In genomic region chr6:52361945-52362442, GRCh38 we compare ENCODE assay signal across 8 cellular contexts. TPM values are rescaled to one million over a fixed set of nuclear protein-coding genes. Genes with fewer than 3 reads are reported as not detected.
DNase-seq lines count a peak whose midpoint lies in the region; ATAC-seq and TF ChIP-seq lines count a peak whose summit lies in the region.

A gene with protein sequence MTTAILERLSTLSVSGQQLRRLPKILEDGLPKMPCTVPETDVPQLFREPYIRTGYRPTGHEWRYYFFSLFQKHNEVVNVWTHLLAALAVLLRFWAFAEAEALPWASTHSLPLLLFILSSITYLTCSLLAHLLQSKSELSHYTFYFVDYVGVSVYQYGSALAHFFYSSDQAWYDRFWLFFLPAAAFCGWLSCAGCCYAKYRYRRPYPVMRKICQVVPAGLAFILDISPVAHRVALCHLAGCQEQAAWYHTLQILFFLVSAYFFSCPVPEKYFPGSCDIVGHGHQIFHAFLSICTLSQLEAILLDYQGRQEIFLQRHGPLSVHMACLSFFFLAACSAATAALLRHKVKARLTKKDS (plus strand): TSS chr6:52362151. CDS start chr6:52403214, 41,063 bp downstream.

- H3K4me1 Mint-ChIP-seq in CD14-positive monocyte: peaks cover 39% of the 10 kb centered on the region

- H3K27ac Mint-ChIP-seq in CD14-positive monocyte: peak within 1 kb of the TSS; percentile 89 to 94 (median 94)

- H3K9me3 ChIP-seq in OCI-LY3 (ENCODE audit: insufficient read depth, low read length) (no peaks in the 10 kb centered on the region), muscle layer of colon (ENCODE audit: low read length) (no peaks in the 10 kb centered on the region)

- peaks cover 35% of the 10 kb centered on the region for H3K36me3 ChIP-seq in OCI-LY3 (replicated peaks; ENCODE audit: low read depth, low read length)
- no peaks in the 10 kb centered on the region for H3K36me3 ChIP-seq in muscle layer of colon (ENCODE audit: insufficient read depth, low read length)

- peaks cover 50% of the 10 kb centered on the region for H3K79me2 ChIP-seq in OCI-LY3 (ENCODE audit: low read length)

- peaks cover 47% of the 10 kb centered on the region for H3K4me1 ChIP-seq in OCI-LY3 (ENCODE audit: low read length)
- peaks cover 39% of the 10 kb centered on the region for H3K4me1 ChIP-seq in muscle layer of colon (ENCODE audit: insufficient read depth, low read length)

- H3K4me2 ChIP-seq in OCI-LY3 (ENCODE audit: low read length): peak within 1 kb of the TSS; percentile 89

- TF ChIP-seq CTCF in CD14-positive monocyte (IDR thresholded peaks at IDR 0.05) (no peak), OCI-LY3 (IDR thresholded peaks at IDR 0.05; ENCODE audit: low read depth, low read length) (no peak)

- H3K36me3 Mint-ChIP-seq in CD14-positive monocyte: peaks cover 6 to 8% of the 10 kb centered on the region in 2 donors

- ATAC-seq in GM19351 (IDR thresholded peaks at IDR 0.05; ENCODE audit: unreplicated experiment) (peak; percentile 84), HG03460 (IDR thresholded peaks at IDR 0.05; ENCODE audit: unreplicated experiment) (peak; percentile 89)

- intact Hi-C loops in CD14-positive monocyte (cut with micrococcal nuclease): loop anchor here (5.0 kb wide), 2 partner anchors 75 to 80 kb away; partner anchors contain the start of gene MCM3 (in 1 of the 2)

- H3K9ac ChIP-seq in OCI-LY3 (ENCODE audit: low read length): peak within 1 kb of the TSS; percentile 98
- peak within 1 kb of the TSS; percentile 66 for H3K9ac ChIP-seq in muscle layer of colon (ENCODE audit: low read length)

- H3K27ac ChIP-seq in OCI-LY3 (ENCODE audit: low read length) (peak within 1 kb of the TSS; percentile 72), muscle layer of colon (ENCODE audit: low read depth, low read length) (peak within 1 kb of the TSS; percentile 65)

- peaks cover 39% of the 10 kb centered on the region for H4K20me1 ChIP-seq in OCI-LY3 (ENCODE audit: insufficient read depth, low read length)

- H3K4me3 ChIP-seq in OCI-LY3 (ENCODE audit: low read length): peak within 1 kb of the TSS; percentile 93
- peak within 1 kb of the TSS; percentile 62 to 84 for H3K4me3 ChIP-seq in muscle layer of colon (ENCODE audit: low read depth in 1 of 2, low read length in 2 of 2)

- no peaks in the 10 kb centered on the region for H3K27me3 ChIP-seq in OCI-LY3 (ENCODE audit: low read depth, low read length)
- H3K27me3 ChIP-seq in muscle layer of colon (ENCODE audit: control insufficient read depth in 1 of 2, insufficient read depth in 2 of 2, low read length in 2 of 2): no peaks in the 10 kb centered on the region

- peak within 1 kb of the TSS; percentile 99 for H3K4me3 Mint-ChIP-seq in CD14-positive monocyte

- H3K9me3 Mint-ChIP-seq in CD14-positive monocyte: no peaks in the 10 kb centered on the region

- peak; percentile 48 for TF ChIP-seq POLR2A in erythroblast (IDR thresholded peaks at IDR 0.05; ENCODE audit: low read length)

- H3K27me3 Mint-ChIP-seq in CD14-positive monocyte (ENCODE audit: low read depth in 3 of 3): peaks cover 0 to 1% (median 1%) of the 10 kb centered on the region in 3 donors

- DNase-seq in CD14-positive monocyte (ENCODE audit: low spot score) (peak; percentile 62), activated T-cell treated with anti-CD3 and anti-CD28 coated beads for 24 hours (ENCODE audit: low read depth) (peak; percentile 76), erythroblast (lab: John Stamatoyannopoulos, UW) (peak; percentile 60 to 65)
- DNase-seq in stimulated activated CD8-positive, alpha-beta memory T cell treated with anti-CD3 and anti-CD28 coated beads, Interleukin-4, amount 100 ng/mL, for 48 hours: peak; percentile 85

- H2AFZ ChIP-seq in OCI-LY3 (ENCODE audit: low read depth, low read length): peak within 1 kb of the TSS; percentile 4; the same call in 1 of the 2 replicates

RNA-seq across cellular contexts. Expression of the gene that starts here (rescaled TPM):
- 10 to 100 TPM in 1 of 2 donors, 1 to 10 TPM in 1; 6.8 to 17.4 TPM for polyA plus RNA-seq in CD14-positive monocyte

Comparison
In these comparisons a context has a peak if more than half of its experiments do, and no peak if none do; other contexts are left out.
1. Peak in every context shown above with its lines: DNase-seq, ATAC-seq, H3K4me3 ChIP-seq and H3K27ac ChIP-seq.